Comparison of ENCODE assay signal across 8 cellular contexts in the genomic region with DNA sequence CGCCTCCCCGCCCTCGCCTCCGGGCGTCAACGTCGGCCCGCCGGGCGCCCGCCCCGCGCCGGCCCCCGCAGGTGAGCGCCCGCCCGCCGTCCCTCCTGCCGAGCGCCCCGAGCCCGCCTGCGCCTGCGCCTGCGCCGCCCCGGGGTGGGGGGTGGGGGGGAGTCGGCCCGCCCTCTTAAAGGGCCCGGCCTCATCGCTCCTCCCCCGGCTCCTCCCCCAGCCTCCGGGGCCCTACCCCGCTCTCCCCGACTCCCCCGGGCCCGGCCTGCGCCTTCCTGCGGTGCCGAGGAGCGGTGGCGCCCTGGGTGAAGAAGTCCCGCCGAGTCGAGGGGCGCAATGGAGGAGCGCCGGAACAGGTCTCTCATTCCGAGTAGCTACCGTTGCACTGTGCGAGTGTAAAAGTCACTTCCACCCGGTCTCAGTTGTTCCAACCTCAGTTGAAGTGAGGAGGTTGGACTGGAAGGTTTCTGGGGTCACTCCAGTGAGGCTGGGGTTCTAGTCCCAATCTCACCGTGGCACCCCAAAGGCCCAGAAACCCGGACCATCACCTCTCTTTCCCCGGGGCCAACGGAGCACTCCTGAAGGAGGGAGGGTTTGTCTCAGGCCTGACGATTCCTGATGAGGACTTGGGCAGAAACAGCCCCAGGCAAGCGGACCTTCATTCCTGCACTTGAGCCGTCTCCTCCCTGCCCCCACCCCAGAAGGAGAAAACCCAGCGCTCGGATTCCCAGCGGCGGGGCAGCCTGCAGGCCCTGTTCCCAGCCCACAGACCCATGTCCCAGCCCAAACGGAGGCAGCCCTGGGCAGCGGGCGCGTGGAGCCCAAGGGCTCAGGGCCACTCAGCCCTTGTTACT. TPM values are rescaled to one million over a fixed set of nuclear protein-coding genes. Genes with fewer than 3 reads are reported as not detected.
A peak's percentile ranks its signal among the peaks of the same experiment; 100 is the strongest.
DNase-seq lines count a peak whose midpoint lies in the region; ATAC-seq and TF ChIP-seq lines count a peak whose summit lies in the region.

No MANE protein-coding gene starts in this region.

- peaks cover 3% of the 10 kb centered on the region for H3K27me3 Mint-ChIP-seq in dendritic cell treated with granulocyte-macrophage colony-stimulating factor and Interleukin-4, amounts not matched to agents 40 ng/mL and 50 ng/mL, for 4 days

- H3K27ac ChIP-seq in AG04450 (ENCODE audit: low read depth, low read length) (peak overlapping the region; percentile 11), right lobe of liver (peak overlapping the region; percentile 19 to 53 (median 37))

- ATAC-seq in GM19035 (IDR thresholded peaks at IDR 0.05; ENCODE audit: unreplicated experiment) (peak; percentile 41), HG03342 (IDR thresholded peaks at IDR 0.05; ENCODE audit: unreplicated experiment) (peak; percentile 37), right lobe of liver (peak; percentile 62 to 85 (median 76))

- H3K4me1 Mint-ChIP-seq in dendritic cell treated with granulocyte-macrophage colony-stimulating factor and Interleukin-4, amounts not matched to agents 40 ng/mL and 50 ng/mL, for 4 days (ENCODE audit: low read depth), result peaks cover 58% of the 10 kb centered on the region

- H3K4me3 ChIP-seq in AG04450 (ENCODE audit: low read depth, low read length), result peak overlapping the region; percentile 59
- H3K4me3 ChIP-seq in right lobe of liver, result peak overlapping the region; percentile 27 to 70 (median 61)

- no peaks in the 10 kb centered on the region for H3K9me3 Mint-ChIP-seq in dendritic cell treated with granulocyte-macrophage colony-stimulating factor and Interleukin-4, amounts not matched to agents 40 ng/mL and 50 ng/mL, for 4 days

- H3K36me3 Mint-ChIP-seq in dendritic cell treated with granulocyte-macrophage colony-stimulating factor and Interleukin-4, amounts not matched to agents 40 ng/mL and 50 ng/mL, for 4 days (ENCODE audit: low read depth), result peaks cover 9% of the 10 kb centered on the region

- H3K27ac Mint-ChIP-seq in dendritic cell treated with granulocyte-macrophage colony-stimulating factor and Interleukin-4, amounts not matched to agents 40 ng/mL and 50 ng/mL, for 4 days, result peak overlapping the region; percentile 66

- intact Hi-C loops in dendritic cell treated with granulocyte-macrophage colony-stimulating factor and Interleukin-4, amounts not matched to agents 40 ng/mL and 50 ng/mL, for 4 days (cut with micrococcal nuclease), result loop anchor here (1.0 kb wide), 1 partner anchor 10 kb away; no protein-coding TSS in a partner anchor
- intact Hi-C loops in right lobe of liver (cut with DNase I), result no loop called here

- WGBS in right lobe of liver (ENCODE audit: insufficient coverage, low coverage, low lambda C conversion rate, missing lambda C conversion rate), result 20% methylated on average over 21 of the region's 68 CpGs

- DNase-seq in AG04450 (ENCODE audit: low read depth, low spot score) (no peak), NCI-H460 (ENCODE audit: extremely low read depth, low read depth) (peak; percentile 66), right lobe of liver (peak; percentile 91 to 93 (median 93))
- DNase-seq in activated CD4-positive, alpha-beta T cell treated with anti-CD3 and anti-CD28 coated beads, Interleukin-2, amount 50 U/mL, for 24 hours (ENCODE audit: low read depth in 1 of 2, low spot score in 1 of 2), result peak; percentile 78 to 81
- DNase-seq in stimulated activated CD4-positive, alpha-beta T cell treated with anti-CD3 and anti-CD28 coated beads, Interleukin-4, amount 100 ng/mL, for 24 hours, result peak; percentile 88

- POLR2A ChIA-PET in AG04450 (lab: Yijun Ruan, JAX), result no interaction called here

- H3K9me3 ChIP-seq in AG04450 (ENCODE audit: control insufficient read depth, insufficient read depth, low read length) (no peaks in the 10 kb centered on the region; the same call in 1 of the 2 replicates), right lobe of liver (no peaks in the 10 kb centered on the region)

- H3K4me1 ChIP-seq in right lobe of liver, result peaks cover 0 to 54% (median 29%) of the 10 kb centered on the region in 4 donors

- H3K36me3 ChIP-seq in right lobe of liver, result no peaks in the 10 kb centered on the region

- H3K27me3 ChIP-seq in AG04450 (ENCODE audit: control insufficient read depth, insufficient read depth, low read length) (no peaks in the 10 kb centered on the region), right lobe of liver (no peaks in the 10 kb centered on the region)

- TF ChIP-seq POLR2A in right lobe of liver (IDR thresholded peaks at IDR 0.05), result peak; percentile 30

- TF ChIP-seq CTCF in AG04450 (IDR thresholded peaks at IDR 0.05; ENCODE audit: low read depth, low read length), result no peak
- TF ChIP-seq CTCF in right lobe of liver (IDR thresholded peaks at IDR 0.05), result no peak

- CTCF ChIA-PET in AG04450 (lab: Charles Lee), result interaction anchor here (1.6 kb wide), 1 partner anchor 15 kb away, joined by 11 read pairs; no protein-coding TSS in a partner anchor

- peak overlapping the region; percentile 71 for H3K4me3 Mint-ChIP-seq in dendritic cell treated with granulocyte-macrophage colony-stimulating factor and Interleukin-4, amounts not matched to agents 40 ng/mL and 50 ng/mL, for 4 days

RNA-seq across cellular contexts. Expression of a gene that starts 1.5 kb away (rescaled TPM):
- polyA plus RNA-seq in AG04450 (2011; rRNA removed), result 2.7 and 4.4 TPM in 2 replicates
- 5.4 and 9.1 TPM in 2 replicates for polyA minus RNA-seq in AG04450 (2011; rRNA and poly(A)+ RNA removed)
- total RNA-seq in NCI-H460 (2014; rRNA removed; shearing (Covaris generic)), result 7.8 and 11.8 TPM in 2 replicates
- 23.6 and 30.3 TPM in 2 replicates for polyA plus RNA-seq in NCI-H460 (2014; cell fraction: nucleus; rRNA removed)
- 10 to 100 TPM; 12.6 to 52.5 (median 25.3) TPM for total RNA-seq in right lobe of liver
